Comparison of ENCODE assay signal across 27 cellular contexts in the genomic region with DNA sequence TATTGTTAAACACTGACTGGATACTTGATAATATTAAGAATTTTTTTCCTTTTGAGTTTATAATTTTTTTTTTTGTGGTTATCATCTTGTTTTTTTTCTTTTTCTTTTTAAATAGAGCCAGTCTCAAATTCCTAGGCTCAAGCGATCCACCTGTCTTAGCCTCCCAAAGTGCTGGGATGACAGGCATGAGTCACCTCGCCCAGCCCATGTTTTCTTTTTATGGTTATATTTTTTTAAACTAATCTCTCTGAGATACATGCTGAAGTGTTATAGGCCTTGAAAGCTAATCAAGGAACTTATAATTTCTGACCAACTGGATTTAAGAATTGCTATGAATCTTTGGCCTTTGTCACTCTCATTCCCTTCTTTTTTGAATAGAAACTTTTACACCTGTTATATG. TPM values are rescaled to one million over a fixed set of nuclear protein-coding genes. Genes with fewer than 3 reads are reported as not detected.
"Had no signal": no experiment of that assay in that cellular context is flagged by ENCODE, and none has a peak within 500 bp of the region (broad histone marks: within the 10 kb centered on the region; RNA-seq: fewer than 3 reads in every experiment).

No MANE protein-coding gene starts in this region.

- H3K27me3 Mint-ChIP-seq: activated naive CD4-positive, alpha-beta T cell treated with anti-CD3 and anti-CD28 coated beads, Interleukin-2, amount 50 U/mL, for 24 hours; central memory CD8-positive, alpha-beta T cell; natural killer cell treated with Interleukin-12 subunit alpha and Interleukin-12 subunit beta and Interleukin-15 and Interleukin-18, amount 100 ng/mL, for 72 hours; stimulated activated naive CD8-positive, alpha-beta T cell treated with anti-CD3 and anti-CD28 coated beads, Interleukin-15, amount 100 ng/mL, for 72 hours had no signal

- H3K9me3 ChIP-seq: esophagus squamous epithelium, left lung, lower lobe of right lung, right atrium auricular region, upper lobe of left lung, vagina had no signal

- H3K27me3 ChIP-seq: esophagus squamous epithelium, left lung, right atrium auricular region, upper lobe of left lung, vagina had no signal

- H3K9me3 Mint-ChIP-seq: activated naive CD4-positive, alpha-beta T cell treated with anti-CD3 and anti-CD28 coated beads, Interleukin-2, amount 50 U/mL, for 24 hours; central memory CD8-positive, alpha-beta T cell; stimulated activated effector memory CD8-positive, alpha-beta T cell treated with anti-CD3 and anti-CD28 coated beads, Interleukin-12 subunit alpha, Interleukin-12 subunit beta, amount 100 ng/mL, for 72 hours had no signal

- H3K36me3 Mint-ChIP-seq: natural killer cell treated with Interleukin-12 subunit alpha and Interleukin-12 subunit beta and Interleukin-15 and Interleukin-18, amount 100 ng/mL, for 72 hours; stimulated activated effector memory CD8-positive, alpha-beta T cell treated with anti-CD3 and anti-CD28 coated beads, Interleukin-12 subunit alpha, Interleukin-12 subunit beta, amount 100 ng/mL, for 72 hours had no signal

- H3K27ac ChIP-seq: left lung, lower lobe of right lung, right atrium auricular region, upper lobe of left lung, vagina had no signal

- H3K4me3 Mint-ChIP-seq: activated naive CD4-positive, alpha-beta T cell treated with anti-CD3 and anti-CD28 coated beads, Interleukin-2, amount 50 U/mL, for 24 hours; central memory CD8-positive, alpha-beta T cell; natural killer cell treated with Interleukin-12 subunit alpha and Interleukin-12 subunit beta and Interleukin-15 and Interleukin-18, amount 100 ng/mL, for 72 hours; stimulated activated effector memory CD8-positive, alpha-beta T cell treated with anti-CD3 and anti-CD28 coated beads, Interleukin-12 subunit alpha, Interleukin-12 subunit beta, amount 100 ng/mL, for 72 hours; stimulated activated naive CD8-positive, alpha-beta T cell treated with anti-CD3 and anti-CD28 coated beads, Interleukin-15, amount 100 ng/mL, for 72 hours; T-helper 2 cell treated with Interferon-gamma antibody and Interleukin-4, amounts not matched to agents 5 μg/mL and 100 μg/mL, for 36 hours had no signal

- H3K4me1 Mint-ChIP-seq: activated naive CD4-positive, alpha-beta T cell treated with anti-CD3 and anti-CD28 coated beads, Interleukin-2, amount 50 U/mL, for 24 hours; central memory CD8-positive, alpha-beta T cell had no signal

- H3K4me3 ChIP-seq: esophagus squamous epithelium, left lung, lower lobe of right lung, right atrium auricular region, upper lobe of left lung, vagina had no signal

- DNase-seq: activated CD4-positive, CD25-positive, alpha-beta regulatory T cell; activated CD8-positive, alpha-beta memory T cell treated with anti-CD3 and anti-CD28 coated beads for 24 hours; anterior cingulate cortex; dermis blood vessel endothelial cell; effector CD4-positive, alpha-beta T cell; esophagus squamous epithelium; foreskin melanocyte; hippocampal formation; left lung; lower lobe of right lung; mesenchymal stem cell; stimulated activated CD4-positive, alpha-beta T cell treated with anti-CD3 and anti-CD28 coated beads, Interleukin-12 subunit alpha, Interleukin-12 subunit beta, amount 100 ng/mL, for 4 hours; stimulated activated CD4-positive, alpha-beta T cell treated with anti-CD3 and anti-CD28 coated beads, Interleukin-4, amount 100 ng/mL, for 1 hour; substantia nigra; T-helper 1 cell; upper lobe of left lung had no signal

- H3K36me3 ChIP-seq: esophagus squamous epithelium, left lung, right atrium auricular region, upper lobe of left lung, vagina had no signal

- H3K4me1 ChIP-seq: left lung, lower lobe of right lung, upper lobe of left lung, vagina had no signal

- ATAC-seq: left lung, lower lobe of right lung had no signal

- H3K27ac Mint-ChIP-seq: activated naive CD4-positive, alpha-beta T cell treated with anti-CD3 and anti-CD28 coated beads, Interleukin-2, amount 50 U/mL, for 24 hours; natural killer cell treated with Interleukin-12 subunit alpha and Interleukin-12 subunit beta and Interleukin-15 and Interleukin-18, amount 100 ng/mL, for 72 hours; T-helper 2 cell treated with Interferon-gamma antibody and Interleukin-4, amounts not matched to agents 5 μg/mL and 100 μg/mL, for 36 hours had no signal

RNA-seq across cellular contexts. Expression of gene SLC45A2, which starts 30.1 kb away (rescaled TPM):
- total RNA-seq: bronchial epithelial cell, dermis blood vessel endothelial cell, glomerular endothelial cell, kidney epithelial cell, left lung, lower lobe of right lung, vagina had no signal
